Comparison of ENCODE assay signal across 18 cellular contexts in genomic region chr3:195815169-195815771, GRCh38. TPM values are rescaled to one million over a fixed set of nuclear protein-coding genes. Genes with fewer than 3 reads are reported as not detected.
DNase-seq lines count a peak whose midpoint lies in the region; ATAC-seq and TF ChIP-seq lines count a peak whose summit lies in the region.
"Had no signal": no experiment of that assay in that cellular context is flagged by ENCODE, and none has a peak within 500 bp of the region (broad histone marks: within the 10 kb centered on the region; RNA-seq: fewer than 3 reads in every experiment).

No MANE protein-coding gene starts in this region.

- no peak overlapping the region for H4K91ac ChIP-seq in IMR-90 (ENCODE audit: insufficient read depth, low read depth, low read length)

- no peak overlapping the region for H2BK5ac ChIP-seq in IMR-90 (ENCODE audit: low read depth, low read length, poor library complexity, severe bottlenecking)

- H4K8ac ChIP-seq in IMR-90 (ENCODE audit: low read depth in 2 of 2, low read length in 2 of 2), result no peak overlapping the region

- peaks cover 6% of the 10 kb centered on the region for H3F3A ChIP-seq in neural progenitor cell (ENCODE audit: low read depth)

- H3K4me3 Mint-ChIP-seq in neural progenitor cell, result no peak overlapping the region

- H3K79me2 ChIP-seq in neural progenitor cell (ENCODE audit: low read depth), result no peaks in the 10 kb centered on the region

- H3K36me3 ChIP-seq in IMR-90 (ENCODE audit: control insufficient read depth, insufficient read depth, low read length), result no peaks in the 10 kb centered on the region
- H3K36me3 ChIP-seq in colonic mucosa, result no peaks in the 10 kb centered on the region
- no peaks in the 10 kb centered on the region for H3K36me3 ChIP-seq in neural progenitor cell

- H3K9me1 ChIP-seq in IMR-90 (ENCODE audit: insufficient read depth, low read length), result no peaks in the 10 kb centered on the region

- CTCF ChIA-PET in IMR-90 (lab: Yijun Ruan, JAX), result no interaction called here

- no peak for ATAC-seq in IMR-90 (ENCODE audit: low read depth)
- no peak for ATAC-seq in GM18861 (IDR thresholded peaks at IDR 0.05; ENCODE audit: unreplicated experiment)
- ATAC-seq in GM21515 (IDR thresholded peaks at IDR 0.05; ENCODE audit: unreplicated experiment), result no peak
- ATAC-seq: foreskin keratinocyte had no signal

- no peak overlapping the region for H4K5ac ChIP-seq in IMR-90 (ENCODE audit: low read depth, low read length)

- H3K4ac ChIP-seq in IMR-90 (ENCODE audit: low read depth, low read length), result no peak overlapping the region

- no peak overlapping the region for H2BK120ac ChIP-seq in IMR-90 (ENCODE audit: low read depth, low read length)

- no peak overlapping the region for H3K27ac Mint-ChIP-seq in neural progenitor cell

- H3K56ac ChIP-seq in IMR-90 (ENCODE audit: extremely low read depth, insufficient read depth, low read length), result no peak overlapping the region

- H3K4me2 ChIP-seq in IMR-90 (ENCODE audit: low read depth, low read length), result no peak overlapping the region
- H3K4me2 ChIP-seq in neural progenitor cell, result no peak overlapping the region

- no peak for TF ChIP-seq RAD21 in IMR-90 (IDR thresholded peaks at IDR 0.05; ENCODE audit: low read length)

- TF ChIP-seq POLR2A in IMR-90 (IDR thresholded peaks at IDR 0.05; ENCODE audit: low read depth, low read length), result no peak

- H3K14ac ChIP-seq in IMR-90 (replicated peaks; ENCODE audit: low read depth, low read length), result no peak overlapping the region

- no peak overlapping the region for H2AK5ac ChIP-seq in IMR-90 (ENCODE audit: low read depth, low read length)

- BruUV-seq in IMR-90 (replicated peaks; lab: Mats Ljungman, UMichigan), result no TSS peak

- no peaks in the 10 kb centered on the region for H3K9me3 ChIP-seq in IMR-90 (ENCODE audit: control insufficient read depth, insufficient read depth, low read length)
- H3K9me3 ChIP-seq in colonic mucosa, result no peaks in the 10 kb centered on the region
- no peaks in the 10 kb centered on the region for H3K9me3 ChIP-seq in neural progenitor cell (ENCODE audit: low read depth)

- in situ Hi-C loops in IMR-90 (cut with MboI; ENCODE audit: low sequenced_read_pairs), result no loop called here

- H3K4me1 Mint-ChIP-seq in neural progenitor cell, result peaks cover 6% of the 10 kb centered on the region

- H3K4me1 ChIP-seq in IMR-90 (ENCODE audit: control insufficient read depth, insufficient read depth, low read length) (no peaks in the 10 kb centered on the region), colonic mucosa (no peaks in the 10 kb centered on the region), neural progenitor cell (peaks cover 11% of the 10 kb centered on the region)
- H3K4me1 ChIP-seq: foreskin keratinocyte had no signal

- H2AFZ ChIP-seq in IMR-90 (replicated peaks; ENCODE audit: low read length, poor library complexity) (no peak overlapping the region), neural progenitor cell (replicated peaks) (no peak overlapping the region)

- H3K27me3 ChIP-seq in IMR-90 (ENCODE audit: control insufficient read depth, insufficient read depth, low read length), result peaks cover 37% of the 10 kb centered on the region
- H3K27me3 ChIP-seq in colonic mucosa, result no peaks in the 10 kb centered on the region
- no peaks in the 10 kb centered on the region for H3K27me3 ChIP-seq in neural progenitor cell

- DNase-seq in EL, result peak; percentile 48
- peak; percentile 16 for DNase-seq in IMR-90
- peak; percentile 19 for DNase-seq in colonic mucosa
- peak; percentile 9 for DNase-seq in neural progenitor cell (ENCODE audit: low spot score)
- no peak for DNase-seq in central memory CD4-positive, alpha-beta T cell
- no peak for DNase-seq in DMS79 (lab: John Stamatoyannopoulos, UW)
- DNase-seq: anterior cingulate cortex; effector CD4-positive, alpha-beta T cell; foreskin keratinocyte; HCEC 1CT; kidney glomerular epithelial cell; NCI-H1436 treated with DMSO at 0.1 percent for 48 hours; NCI-H526; Right ventricle myocardium superior had no signal

- no peak overlapping the region for H3K27ac ChIP-seq in IMR-90 (ENCODE audit: insufficient read depth, low read length)
- peak overlapping the region; percentile 12 for H3K27ac ChIP-seq in colonic mucosa
- no peak overlapping the region for H3K27ac ChIP-seq in neural progenitor cell
- H3K27ac ChIP-seq: foreskin keratinocyte, skin epidermis had no signal

- no peak overlapping the region for H3K23ac ChIP-seq in IMR-90 (ENCODE audit: low read depth, low read length)

- H3K36me3 Mint-ChIP-seq in neural progenitor cell, result no peaks in the 10 kb centered on the region

- H3K79me1 ChIP-seq in IMR-90 (ENCODE audit: low read depth in 1 of 2, low read length in 2 of 2), result no peaks in the 10 kb centered on the region

- H3K18ac ChIP-seq in IMR-90 (ENCODE audit: low read depth, low read length), result no peak overlapping the region

- no peak overlapping the region for H2AK9ac ChIP-seq in IMR-90 (replicated peaks; ENCODE audit: low read depth, low read length, poor library complexity)

- TF ChIP-seq CTCF in IMR-90 (conservative IDR thresholded peaks at IDR 0.05; ENCODE audit: low read depth, low read length) (no peak), colonic mucosa (IDR thresholded peaks at IDR 0.05) (no peak), neural progenitor cell (IDR thresholded peaks at IDR 0.05) (no peak)

- WGBS in IMR-90 (ENCODE audit: extremely low coverage in 2 of 2, insufficient read length in 1 of 2), 2 experiments, result 88% methylated on average over 4 of the region's 18 CpGs; no CpG with 5 or more reads in 1 of the 2 experiments

- H4K20me1 ChIP-seq in IMR-90 (ENCODE audit: insufficient read depth, low read length) (no peaks in the 10 kb centered on the region), neural progenitor cell (ENCODE audit: low read depth) (no peaks in the 10 kb centered on the region)

- H3K9ac ChIP-seq in IMR-90 (ENCODE audit: low read depth, low read length) (no peak overlapping the region), colonic mucosa (ENCODE audit: low read depth in 2 of 2, low read length in 2 of 2) (no peak overlapping the region), neural progenitor cell (no peak overlapping the region)

- H3K9me3 Mint-ChIP-seq in neural progenitor cell, result no peaks in the 10 kb centered on the region

- no peak overlapping the region for H2BK20ac ChIP-seq in IMR-90 (ENCODE audit: low read depth, low read length)

- POLR2A ChIA-PET in IMR-90 (lab: Charles Lee; ENCODE audit: unreplicated experiment), result no interaction called here

- H2BK15ac ChIP-seq in IMR-90 (ENCODE audit: low read depth, low read length), result no peak overlapping the region

- intact Hi-C loops in IMR-90 (cut with micrococcal nuclease), result no loop called here
- intact Hi-C loops in colonic mucosa (cut with DNase I), result no loop called here

- H3K27me3 Mint-ChIP-seq in neural progenitor cell (ENCODE audit: insufficient read depth, low read depth), result peaks cover 9% of the 10 kb centered on the region

- dilution Hi-C loops in IMR-90 (cut with HindIII; ENCODE audit: low sequenced_read_pairs, unreplicated experiment), result no loop called here

- H3K4me3 ChIP-seq in IMR-90 (ENCODE audit: insufficient read depth, low read depth, low read length), result no peak overlapping the region
- H3K4me3 ChIP-seq in colonic mucosa, result no peak overlapping the region
- no peak overlapping the region for H3K4me3 ChIP-seq in neural progenitor cell
- H3K4me3 ChIP-seq: skin epidermis had no signal

TF ChIP-seq in IMR-90, 13 proteins besides CTCF, POLR2A, EP300 and RAD21:
- TF ChIP-seq BHLHE40 (IDR thresholded peaks at IDR 0.05; ENCODE audit: low read depth, low read length), result no peak
- TF ChIP-seq RFX5 (IDR thresholded peaks at IDR 0.05; ENCODE audit: low read depth, low read length), result no peak
- no peak for TF ChIP-seq MAZ (IDR thresholded peaks at IDR 0.05; ENCODE audit: borderline replicate concordance, low read depth, low read length)
- TF ChIP-seq SMC3 (IDR thresholded peaks at IDR 0.05; ENCODE audit: low read depth, low read length), result no peak
- TF ChIP-seq MXI1 (IDR thresholded peaks at IDR 0.05; ENCODE audit: borderline replicate concordance, low read depth, low read length), result no peak
- no peak for TF ChIP-seq NFE2L2 (IDR thresholded peaks at IDR 0.05; ENCODE audit: low read depth, low read length)
- TF ChIP-seq CEBPB (IDR thresholded peaks at IDR 0.05; ENCODE audit: low read depth, low read length), result no peak
- TF ChIP-seq USF2 (IDR thresholded peaks at IDR 0.05; ENCODE audit: low read depth, low read length), result no peak
- no peak for TF ChIP-seq FOS (IDR thresholded peaks at IDR 0.05; ENCODE audit: low read depth, low read length)
- TF ChIP-seq CHD1 (IDR thresholded peaks at IDR 0.05; ENCODE audit: low read depth, low read length), result no peak
- no peak for TF ChIP-seq RCOR1 (IDR thresholded peaks at IDR 0.05; ENCODE audit: insufficient replicate concordance, low read length)
- TF ChIP-seq, protein P1, sequence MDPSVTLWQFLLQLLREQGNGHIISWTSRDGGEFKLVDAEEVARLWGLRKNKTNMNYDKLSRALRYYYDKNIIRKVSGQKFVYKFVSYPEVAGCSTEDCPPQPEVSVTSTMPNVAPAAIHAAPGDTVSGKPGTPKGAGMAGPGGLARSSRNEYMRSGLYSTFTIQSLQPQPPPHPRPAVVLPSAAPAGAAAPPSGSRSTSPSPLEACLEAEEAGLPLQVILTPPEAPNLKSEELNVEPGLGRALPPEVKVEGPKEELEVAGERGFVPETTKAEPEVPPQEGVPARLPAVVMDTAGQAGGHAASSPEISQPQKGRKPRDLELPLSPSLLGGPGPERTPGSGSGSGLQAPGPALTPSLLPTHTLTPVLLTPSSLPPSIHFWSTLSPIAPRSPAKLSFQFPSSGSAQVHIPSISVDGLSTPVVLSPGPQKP (IDR thresholded peaks at IDR 0.05; ENCODE audit: borderline replicate concordance, low read depth, low read length), result no peak
- TF ChIP-seq MAFK (IDR thresholded peaks at IDR 0.05; ENCODE audit: low read depth, low read length), result no peak

RNA-seq across cellular contexts. Expression of gene MUC4, which starts 3.5 kb away (rescaled TPM):
- not detected in 2 replicates for total RNA-seq in IMR-90 (2012; rRNA removed)
- not detected in 2 replicates for polyA plus RNA-seq in IMR-90 (2012; rRNA removed)
- polyA plus RNA-seq in IMR-90 (2012; cell fraction: cytosol; rRNA removed), result not detected in 2 replicates
- not detected in 2 replicates for polyA plus RNA-seq in IMR-90 (2012; cell fraction: nucleus; rRNA removed; ENCODE audit: low replicate concordance)
- 100 to 1,000 TPM; 150 to 203 TPM for total RNA-seq in colonic mucosa
- 0.53 TPM in 1 of 2 replicates, not detected in the other for total RNA-seq in neural progenitor cell (ENCODE audit: low replicate concordance)
- total RNA-seq: foreskin keratinocyte, Right ventricle myocardium superior had no signal
- polyA plus RNA-seq: foreskin keratinocyte, neural cell had no signal

Comparison
In these comparisons a context has a peak if more than half of its experiments do, and no peak if none do; other contexts are left out.
1. DNase-seq: peak in EL (single experiment), IMR-90 (single experiment), colonic mucosa (single experiment) and neural progenitor cell (single experiment); none in central memory CD4-positive, alpha-beta T cell (single experiment) and DMS79 (single experiment).
2. RNA of gene MUC4, which starts 3.5 kb away (total RNA-seq): 150 to 203 TPM in colonic mucosa; not detected in IMR-90 and 0.53 TPM in neural progenitor cell; every median in the first group is over 10 times any median in the second.